In genomic region chr6:105992315-105992961, GRCh38 we compare ENCODE assay signal across 1 cellular context.
TF ChIP-seq lines count a peak whose summit lies in the region.

No MANE protein-coding gene starts in this region.

TF ChIP-seq in HepG2, 621 proteins besides CTCF, POLR2A, EP300 and RAD21 (continued from another document and continues in another):
- TF ChIP-seq MYNN (CRISPR knock-in tag; IDR thresholded peaks at IDR 0.05; ENCODE audit: low read depth) (no peak; the same call in 1 of the 2 replicates), SRF (IDR thresholded peaks at IDR 0.05; ENCODE audit: low read depth, low read length) (no peak), PAWR (CRISPR knock-in tag; IDR thresholded peaks at IDR 0.05; ENCODE audit: borderline replicate concordance) (no peak), ZFP91 (CRISPR knock-in tag; IDR thresholded peaks at IDR 0.05; ENCODE audit: borderline replicate concordance) (peak; percentile 64), CHD4 (IDR thresholded peaks at IDR 0.05; ENCODE audit: borderline replicate concordance, low read length) (no peak), ZNF510 (CRISPR knock-in tag; IDR thresholded peaks at IDR 0.05; ENCODE audit: low read depth) (no peak), ZNF775 (CRISPR knock-in tag; IDR thresholded peaks at IDR 0.05; ENCODE audit: borderline replicate concordance) (no peak), ZNF101 (CRISPR knock-in tag; IDR thresholded peaks at IDR 0.05; ENCODE audit: borderline replicate concordance, low read depth) (no peak), MAF1 (CRISPR knock-in tag; IDR thresholded peaks at IDR 0.05; ENCODE audit: borderline replicate concordance) (no peak), ZNF33A (CRISPR knock-in tag; IDR thresholded peaks at IDR 0.05; ENCODE audit: borderline replicate concordance) (no peak), HMG20B (CRISPR knock-in tag; conservative IDR thresholded peaks at IDR 0.05) (no peak), KDM5A (IDR thresholded peaks at IDR 0.05; ENCODE audit: borderline replicate concordance, low read length) (no peak), ZSCAN31 (CRISPR knock-in tag; IDR thresholded peaks at IDR 0.05; ENCODE audit: low read depth) (0 out of 2 replicates have a peak, but pooled peaks have one; percentile 38), ZSCAN21 (CRISPR knock-in tag; IDR thresholded peaks at IDR 0.05; ENCODE audit: borderline replicate concordance) (no peak), ZNF235 (CRISPR knock-in tag; IDR thresholded peaks at IDR 0.05; ENCODE audit: borderline replicate concordance) (no peak), ZMYM4 (CRISPR knock-in tag; IDR thresholded peaks at IDR 0.05) (peak; percentile 75), ZC3H13 (CRISPR knock-in tag; IDR thresholded peaks at IDR 0.05) (no peak), ISL2 (CRISPR knock-in tag; IDR thresholded peaks at IDR 0.05) (no peak), RORA (CRISPR knock-in tag; IDR thresholded peaks at IDR 0.05) (no peak), FOXJ3 (CRISPR knock-in tag; IDR thresholded peaks at IDR 0.05; ENCODE audit: borderline replicate concordance) (no peak), RNF2 (conservative IDR thresholded peaks at IDR 0.05; ENCODE audit: low read depth) (peak; percentile 75; the same call in 1 of the 2 replicates), ZHX2 (IDR thresholded peaks at IDR 0.05; ENCODE audit: low read depth) (no peak), ZHX2 (CRISPR knock-in tag; IDR thresholded peaks at IDR 0.05; ENCODE audit: borderline replicate concordance) (no peak), ZNF333 (CRISPR knock-in tag; IDR thresholded peaks at IDR 0.05; ENCODE audit: borderline replicate concordance) (no peak), NFE2 (CRISPR knock-in tag; IDR thresholded peaks at IDR 0.05) (no peak), ARNT2 (CRISPR knock-in tag; IDR thresholded peaks at IDR 0.05; ENCODE audit: low read depth) (no peak), MTF2 (CRISPR knock-in tag; IDR thresholded peaks at IDR 0.05; ENCODE audit: borderline replicate concordance) (no peak), ZNF367 (CRISPR knock-in tag; IDR thresholded peaks at IDR 0.05; ENCODE audit: borderline replicate concordance) (no peak), ZNF569 (CRISPR knock-in tag; IDR thresholded peaks at IDR 0.05; ENCODE audit: borderline replicate concordance) (no peak), KLF6 (CRISPR knock-in tag; IDR thresholded peaks at IDR 0.05) (0 out of 2 replicates have a peak, but pooled peaks have one; percentile 25), NR3C1 (CRISPR knock-in tag; IDR thresholded peaks at IDR 0.05) (no peak), ZNF558 (CRISPR knock-in tag; IDR thresholded peaks at IDR 0.05; ENCODE audit: borderline replicate concordance) (peak; percentile 62; the same call in 1 of the 2 replicates), KLF16 (CRISPR knock-in tag; IDR thresholded peaks at IDR 0.05) (0 out of 4 replicates have a peak, but pooled peaks of 1 of the 2 experiments have one; percentile 24), ZBTB34 (CRISPR knock-in tag; IDR thresholded peaks at IDR 0.05) (no peak), ZNF552 (CRISPR knock-in tag; IDR thresholded peaks at IDR 0.05; ENCODE audit: borderline replicate concordance) (0 out of 2 replicates have a peak, but pooled peaks have one; percentile 15), CSRNP2 (CRISPR knock-in tag; conservative IDR thresholded peaks at IDR 0.05; ENCODE audit: low read depth) (no peak), ZNF660 (CRISPR knock-in tag; IDR thresholded peaks at IDR 0.05; ENCODE audit: borderline replicate concordance, low read depth) (no peak), ZNF337 (CRISPR knock-in tag; IDR thresholded peaks at IDR 0.05; ENCODE audit: borderline replicate concordance, low read depth) (no peak), JUND (CRISPR knock-in tag; IDR thresholded peaks at IDR 0.05) (no peak), EED (CRISPR knock-in tag; IDR thresholded peaks at IDR 0.05) (peak; percentile 80; the same call in 1 of the 2 replicates), SRSF1 (optimal IDR thresholded peaks at IDR 0.05; ENCODE audit: low read depth, low read length) (peak; percentile 73), ERF (CRISPR knock-in tag; IDR thresholded peaks at IDR 0.05) (no peak), FOXP4 (CRISPR knock-in tag; IDR thresholded peaks at IDR 0.05) (no peak)
- TF ChIP-seq, protein P1, sequence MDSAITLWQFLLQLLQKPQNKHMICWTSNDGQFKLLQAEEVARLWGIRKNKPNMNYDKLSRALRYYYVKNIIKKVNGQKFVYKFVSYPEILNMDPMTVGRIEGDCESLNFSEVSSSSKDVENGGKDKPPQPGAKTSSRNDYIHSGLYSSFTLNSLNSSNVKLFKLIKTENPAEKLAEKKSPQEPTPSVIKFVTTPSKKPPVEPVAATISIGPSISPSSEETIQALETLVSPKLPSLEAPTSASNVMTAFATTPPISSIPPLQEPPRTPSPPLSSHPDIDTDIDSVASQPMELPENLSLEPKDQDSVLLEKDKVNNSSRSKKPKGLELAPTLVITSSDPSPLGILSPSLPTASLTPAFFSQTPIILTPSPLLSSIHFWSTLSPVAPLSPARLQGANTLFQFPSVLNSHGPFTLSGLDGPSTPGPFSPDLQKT (CRISPR knock-in tag; IDR thresholded peaks at IDR 0.05; ENCODE audit: borderline replicate concordance), result no peak
- TF ChIP-seq, protein P2, sequence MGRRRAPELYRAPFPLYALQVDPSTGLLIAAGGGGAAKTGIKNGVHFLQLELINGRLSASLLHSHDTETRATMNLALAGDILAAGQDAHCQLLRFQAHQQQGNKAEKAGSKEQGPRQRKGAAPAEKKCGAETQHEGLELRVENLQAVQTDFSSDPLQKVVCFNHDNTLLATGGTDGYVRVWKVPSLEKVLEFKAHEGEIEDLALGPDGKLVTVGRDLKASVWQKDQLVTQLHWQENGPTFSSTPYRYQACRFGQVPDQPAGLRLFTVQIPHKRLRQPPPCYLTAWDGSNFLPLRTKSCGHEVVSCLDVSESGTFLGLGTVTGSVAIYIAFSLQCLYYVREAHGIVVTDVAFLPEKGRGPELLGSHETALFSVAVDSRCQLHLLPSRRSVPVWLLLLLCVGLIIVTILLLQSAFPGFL (CRISPR knock-in tag; IDR thresholded peaks at IDR 0.05), result no peak
- TF ChIP-seq, protein P3, sequence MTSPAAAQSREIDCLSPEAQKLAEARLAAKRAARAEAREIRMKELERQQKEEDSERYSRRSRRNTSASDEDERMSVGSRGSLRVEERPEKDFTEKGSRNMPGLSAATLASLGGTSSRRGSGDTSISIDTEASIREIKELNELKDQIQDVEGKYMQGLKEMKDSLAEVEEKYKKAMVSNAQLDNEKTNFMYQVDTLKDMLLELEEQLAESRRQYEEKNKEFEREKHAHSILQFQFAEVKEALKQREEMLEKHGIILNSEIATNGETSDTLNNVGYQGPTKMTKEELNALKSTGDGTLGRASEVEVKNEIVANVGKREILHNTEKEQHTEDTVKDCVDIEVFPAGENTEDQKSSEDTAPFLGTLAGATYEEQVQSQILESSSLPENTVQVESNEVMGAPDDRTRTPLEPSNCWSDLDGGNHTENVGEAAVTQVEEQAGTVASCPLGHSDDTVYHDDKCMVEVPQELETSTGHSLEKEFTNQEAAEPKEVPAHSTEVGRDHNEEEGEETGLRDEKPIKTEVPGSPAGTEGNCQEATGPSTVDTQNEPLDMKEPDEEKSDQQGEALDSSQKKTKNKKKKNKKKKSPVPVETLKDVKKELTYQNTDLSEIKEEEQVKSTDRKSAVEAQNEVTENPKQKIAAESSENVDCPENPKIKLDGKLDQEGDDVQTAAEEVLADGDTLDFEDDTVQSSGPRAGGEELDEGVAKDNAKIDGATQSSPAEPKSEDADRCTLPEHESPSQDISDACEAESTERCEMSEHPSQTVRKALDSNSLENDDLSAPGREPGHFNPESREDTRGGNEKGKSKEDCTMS (CRISPR knock-in tag; conservative IDR thresholded peaks at IDR 0.05), result no peak
